ENCODE assay signal across 8 cellular contexts in the genomic region with DNA sequence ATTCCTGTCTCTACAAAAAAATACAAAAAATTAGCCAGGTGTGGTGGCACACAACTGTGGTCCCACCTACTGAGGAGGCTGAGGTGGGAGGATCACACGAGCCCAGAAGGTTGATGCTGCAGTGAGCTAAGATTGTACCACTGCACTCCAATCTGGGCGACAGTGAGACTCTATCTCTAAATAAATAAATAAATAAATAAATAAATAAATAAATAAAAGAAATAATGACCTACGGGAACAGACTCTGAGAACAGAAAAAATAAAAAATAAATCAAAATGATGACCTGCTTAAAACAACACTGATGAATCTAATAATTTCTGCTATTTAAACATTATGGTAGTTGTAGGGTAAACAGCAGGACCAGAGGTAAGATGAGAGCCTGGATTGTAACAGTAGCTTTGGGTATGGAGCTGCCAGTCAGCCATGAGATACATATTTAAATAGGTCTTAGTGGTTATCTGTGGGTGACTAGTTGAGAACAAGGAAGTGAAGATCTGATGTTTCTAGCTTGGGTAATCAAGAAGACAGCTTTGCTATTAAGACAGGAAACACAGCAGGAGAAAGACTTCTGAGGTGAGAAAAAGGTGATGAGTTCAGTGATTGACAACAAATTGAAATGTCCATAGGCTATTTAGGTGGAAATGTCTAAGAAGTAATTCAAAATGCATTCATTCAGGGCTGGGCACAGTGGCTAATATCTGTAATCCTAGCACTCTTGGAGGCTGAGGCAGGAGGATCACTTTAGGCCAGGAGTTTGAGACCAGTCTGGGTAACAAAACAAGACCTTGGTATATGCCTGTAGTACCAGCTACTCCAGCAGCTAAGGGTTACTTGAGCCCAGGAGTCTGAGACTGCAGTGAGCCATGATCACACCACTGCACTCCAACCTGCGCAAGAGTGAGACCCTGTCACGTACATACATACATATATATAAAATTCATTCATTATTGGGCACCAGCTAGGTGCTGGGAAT. TPM values are rescaled to one million over a fixed set of nuclear protein-coding genes. Genes with fewer than 3 reads are reported as not detected.
DNase-seq lines count a peak whose midpoint lies in the region; ATAC-seq and TF ChIP-seq lines count a peak whose summit lies in the region.

No MANE protein-coding gene starts in this region.

- CTCF ChIA-PET in Calu3 (lab: Charles Lee), result interaction anchor here (1.1 to 1.5 kb wide), 2 partner anchors 8 to 11 kb away, joined by 4 to 6 read pairs; no protein-coding TSS in a partner anchor
- CTCF ChIA-PET in activated CD4-positive, alpha-beta memory T cell treated with anti-CD3 and anti-CD28 coated beads for 36 hours (lab: Charles Lee), result interaction anchor here (0.7 to 2.6 kb wide), 4 partner anchors 9 to 119 kb away, joined by 3 to 7 read pairs (median 4); no protein-coding TSS in a partner anchor

- H3K9me3 Mint-ChIP-seq in Calu3 (ENCODE audit: low read depth, unreplicated experiment), result no peaks in the 10 kb centered on the region
- H3K9me3 Mint-ChIP-seq in activated CD4-positive, alpha-beta memory T cell treated with anti-CD3 and anti-CD28 coated beads for 36 hours, result no peaks in the 10 kb centered on the region

- H3K27ac Mint-ChIP-seq in Calu3 (ENCODE audit: unreplicated experiment), result peak overlapping the region; percentile 20
- peak overlapping the region; percentile 80 for H3K27ac Mint-ChIP-seq in activated CD4-positive, alpha-beta memory T cell treated with anti-CD3 and anti-CD28 coated beads for 36 hours

- peaks cover 60% of the 10 kb centered on the region for H3K36me3 Mint-ChIP-seq in Calu3 (ENCODE audit: insufficient read depth, unreplicated experiment)
- H3K36me3 Mint-ChIP-seq in activated CD4-positive, alpha-beta memory T cell treated with anti-CD3 and anti-CD28 coated beads for 36 hours, result peaks cover 51% of the 10 kb centered on the region

- H3K4me3 Mint-ChIP-seq in Calu3 (ENCODE audit: low read depth, unreplicated experiment), result no peak overlapping the region
- H3K4me3 Mint-ChIP-seq in activated CD4-positive, alpha-beta memory T cell treated with anti-CD3 and anti-CD28 coated beads for 36 hours, result no peak overlapping the region

- DNase-seq in Calu3, result no peak
- DNase-seq in activated CD4-positive, alpha-beta memory T cell treated with anti-CD3 and anti-CD28 coated beads for 36 hours, result no peak
- no peak for DNase-seq in cerebellar cortex (ENCODE audit: low spot score)
- DNase-seq in NCI-H446 treated with DMSO at 0.1 percent for 48 hours (lab: John Stamatoyannopoulos, UW), result no peak
- no peak for DNase-seq in T1000 (lab: John Stamatoyannopoulos, UW)
- no peak for DNase-seq in pons (ENCODE audit: low spot score)

- POLR2A ChIA-PET in activated CD4-positive, alpha-beta memory T cell treated with anti-CD3 and anti-CD28 coated beads for 36 hours (lab: Charles Lee), result interaction anchor here (1.0 to 2.2 kb wide), 2 partner anchors 9 to 34 kb away, joined by 3 to 15 read pairs; no protein-coding TSS in a partner anchor

- no TSS peak for BruUV-seq in Calu3 (replicated peaks; lab: Mats Ljungman, UMichigan)

- ATAC-seq in GM19397 (IDR thresholded peaks at IDR 0.05; ENCODE audit: unreplicated experiment), result peak; percentile 95
- peak; percentile 87 for ATAC-seq in HG03159 (IDR thresholded peaks at IDR 0.05; ENCODE audit: unreplicated experiment)

- peaks cover 44% of the 10 kb centered on the region for H3K4me1 Mint-ChIP-seq in Calu3 (ENCODE audit: low read depth, unreplicated experiment)
- H3K4me1 Mint-ChIP-seq in activated CD4-positive, alpha-beta memory T cell treated with anti-CD3 and anti-CD28 coated beads for 36 hours (ENCODE audit: low read depth), result peaks cover 63% of the 10 kb centered on the region

- no peaks in the 10 kb centered on the region for H3K27me3 Mint-ChIP-seq in Calu3 (ENCODE audit: unreplicated experiment)
- H3K27me3 Mint-ChIP-seq in activated CD4-positive, alpha-beta memory T cell treated with anti-CD3 and anti-CD28 coated beads for 36 hours, result no peaks in the 10 kb centered on the region

- no peak for TF ChIP-seq CTCF in Calu3 (IDR thresholded peaks at IDR 0.05; ENCODE audit: unreplicated experiment)

- intact Hi-C loops in Calu3 (cut with micrococcal nuclease; ENCODE audit: unreplicated experiment), result no loop called here
- intact Hi-C loops in activated CD4-positive, alpha-beta memory T cell treated with anti-CD3 and anti-CD28 coated beads for 36 hours (cut with micrococcal nuclease), result no loop called here

RNA-seq across cellular contexts. Expression of gene RNF145, which starts 11.0 kb away (rescaled TPM):
- total RNA-seq in Calu3 (2022), result 169 and 193 TPM in 2 replicates
- total RNA-seq in activated CD4-positive, alpha-beta memory T cell treated with anti-CD3 and anti-CD28 coated beads for 36 hours, result 10 to 100 TPM; 91.4 to 92.6 TPM
